Comparison of ENCODE assay signal across 9 cellular contexts in genomic region chr3:148990211-148990610, GRCh38. TPM values are rescaled to one million over a fixed set of nuclear protein-coding genes. Genes with fewer than 3 reads are reported as not detected.
A peak's percentile ranks its signal among the peaks of the same experiment; 100 is the strongest.
DNase-seq lines count a peak whose midpoint lies in the region; ATAC-seq, FAIRE-seq and TF ChIP-seq lines count a peak whose summit lies in the region.
"Had no signal": no experiment of that assay in that cellular context is flagged by ENCODE, and none has a peak within 500 bp of the region (broad histone marks: within the 10 kb centered on the region; RNA-seq: fewer than 3 reads in every experiment).

No MANE protein-coding gene starts in this region.

- H3K4me2 ChIP-seq in Karpas-422 (ENCODE audit: low read depth, low read length, poor library complexity, severe bottlenecking): peak overlapping the region; percentile 96

- no peaks in the 10 kb centered on the region for H3K9me3 ChIP-seq in Karpas-422 (ENCODE audit: low read length)
- H3K9me3 ChIP-seq in esophagus muscularis mucosa: no peaks in the 10 kb centered on the region
- no peaks in the 10 kb centered on the region for H3K9me3 ChIP-seq in kidney (ENCODE audit: control insufficient read depth in 1 of 2, low read length in 2 of 2)

- peak; percentile 37 for ATAC-seq in GM19467 (IDR thresholded peaks at IDR 0.05; ENCODE audit: unreplicated experiment)

- no peaks in the 10 kb centered on the region for H3K36me3 ChIP-seq in Karpas-422 (ENCODE audit: insufficient read depth, low read length)
- H3K36me3 ChIP-seq in esophagus muscularis mucosa: peaks cover 0 to 12% (median 10%) of the 10 kb centered on the region in 4 donors
- H3K36me3 ChIP-seq in kidney (ENCODE audit: control insufficient read depth in 1 of 2, insufficient read depth in 2 of 2, low read length in 2 of 2): peaks cover 0 to 1% of the 10 kb centered on the region in 2 donors

- TF ChIP-seq EP300 in esophagus muscularis mucosa (IDR thresholded peaks at IDR 0.05): no peak

- no peak for FAIRE-seq in kidney (lab: Jason Lieb, UNC)

- no peak overlapping the region for H3K27ac ChIP-seq in Karpas-422 (ENCODE audit: low read length)
- peak overlapping the region; percentile 98 to 100 (median 99) for H3K27ac ChIP-seq in esophagus muscularis mucosa (replicated peaks in 1 of 4)
- H3K27ac ChIP-seq in kidney (ENCODE audit: low read depth in 2 of 2, low read length in 2 of 2): no peak overlapping the region

- no peak for TF ChIP-seq CTCF in esophagus muscularis mucosa (IDR thresholded peaks at IDR 0.05)
- no peak for TF ChIP-seq CTCF in kidney (IDR thresholded peaks at IDR 0.05; ENCODE audit: borderline replicate concordance, extremely low read depth, insufficient read depth)

- no peaks in the 10 kb centered on the region for H4K20me1 ChIP-seq in Karpas-422 (ENCODE audit: insufficient read depth, low read depth, low read length)

- DNase-seq in CD1c-positive myeloid dendritic cell (ENCODE audit: extremely low spot score) (peak; percentile 67), Karpas-422 (no peak), esophagus muscularis mucosa (ENCODE audit: extremely low spot score) (no peak), NCI-H345 (lab: John Stamatoyannopoulos, UW) (no peak), kidney (no peak), cerebellar nuclear complex (lab: John Stamatoyannopoulos, UW) (no peak), NCI-H1694 (lab: John Stamatoyannopoulos, UW) (no peak)
- DNase-seq: NCI-H2227 treated with DMSO at 0.1 percent for 48 hours had no signal

- H3K27me3 ChIP-seq in Karpas-422 (ENCODE audit: low read length) (0 out of 2 replicates have a peak, but pooled peaks cover 2% of the 10 kb centered on the region), esophagus muscularis mucosa (no peaks in the 10 kb centered on the region)

- no peak for TF ChIP-seq POLR2A in esophagus muscularis mucosa (IDR thresholded peaks at IDR 0.05; ENCODE audit: low read depth)

- peaks cover 4% of the 10 kb centered on the region for H3K79me2 ChIP-seq in Karpas-422 (ENCODE audit: low read length)

- intact Hi-C loops in esophagus muscularis mucosa (cut with DNase I) (loop anchor here (10.0 kb wide), 1 partner anchor 95 kb away; the partner anchor contains the start of gene HLTF), kidney (cut with DNase I) (no loop called here)

- WGBS in esophagus muscularis mucosa: 62% methylated on average over 4 of the region's 4 CpGs

- H3K9ac ChIP-seq in Karpas-422 (ENCODE audit: low read length) (peak overlapping the region; percentile 90), kidney (ENCODE audit: low read length in 2 of 2) (no peak overlapping the region)

- no peaks in the 10 kb centered on the region for H3K9me2 ChIP-seq in Karpas-422 (replicated peaks; ENCODE audit: insufficient read depth, low read length)

- 0 out of 2 replicates have a peak overlapping the region, but pooled peaks have one; percentile 91 for H3K4me3 ChIP-seq in Karpas-422 (ENCODE audit: low read length)
- no peak overlapping the region for H3K4me3 ChIP-seq in esophagus muscularis mucosa
- no peak overlapping the region for H3K4me3 ChIP-seq in kidney (ENCODE audit: low read length in 2 of 2)

- peak overlapping the region; percentile 50; the same call in 1 of the 2 replicates for H2AFZ ChIP-seq in Karpas-422 (ENCODE audit: low read length)

- H3K4me1 ChIP-seq in Karpas-422 (ENCODE audit: low read length) (peaks cover 18% of the 10 kb centered on the region), esophagus muscularis mucosa (peaks cover 17 to 42% (median 34%) of the 10 kb centered on the region in 4 donors), kidney (ENCODE audit: control insufficient read depth in 1 of 2, insufficient read depth in 1 of 2, low read depth in 1 of 2, low read length in 2 of 2) (peaks cover 0 to 7% of the 10 kb centered on the region in 2 donors)

RNA-seq across cellular contexts. Expression of gene GYG1, which starts 1.1 kb away (rescaled TPM):
- total RNA-seq in Karpas-422 (2014; rRNA removed; shearing (Covaris generic); ENCODE audit: low replicate concordance): 8.4 and 18.9 TPM in 2 replicates
- total RNA-seq in esophagus muscularis mucosa (100 to 1,000 TPM; 101 to 177 (median 141) TPM), kidney (37.9 TPM)
- 31.3 TPM for polyA plus RNA-seq in kidney (ENCODE audit: insufficient read depth, low read depth, low replicate concordance)

Comparison
In these comparisons a context has a peak if more than half of its experiments do, and no peak if none do; other contexts are left out.
1. H3K27ac ChIP-seq: peak in esophagus muscularis mucosa (4 of 4); none in Karpas-422 (single experiment) and kidney (0 of 2).